ENCODE assay signal across 8 cellular contexts in the genomic region with DNA sequence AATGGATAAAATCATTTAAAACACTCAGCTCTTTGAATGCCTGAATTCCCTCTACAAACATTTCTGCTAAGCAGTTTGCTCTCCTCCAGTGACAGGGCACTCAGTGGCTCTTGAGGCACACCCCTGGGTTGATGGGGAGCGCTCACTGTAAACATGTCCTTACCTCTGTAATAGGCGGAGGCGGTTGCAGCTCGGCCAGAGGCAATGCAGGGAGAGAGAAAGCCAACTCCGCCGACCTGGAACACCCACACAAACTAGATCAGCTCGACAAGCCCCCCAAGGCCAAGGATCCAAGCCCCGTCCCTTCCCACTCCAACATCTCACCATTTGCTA. TPM values are rescaled to one million over a fixed set of nuclear protein-coding genes. Genes with fewer than 3 reads are reported as not detected.
DNase-seq lines count a peak whose midpoint lies in the region; ATAC-seq, FAIRE-seq and TF ChIP-seq lines count a peak whose summit lies in the region.

No MANE protein-coding gene starts in this region.

- H3K27me3 ChIP-seq in H9 (ENCODE audit: insufficient read depth, low read length) (no peaks in the 10 kb centered on the region), PC-9 (ENCODE audit: insufficient read depth, low read depth) (no peaks in the 10 kb centered on the region), endothelial cell of umbilical vein (ENCODE audit: control insufficient read depth in 2 of 2, insufficient read depth in 2 of 2, low read length in 2 of 2) (no peaks in the 10 kb centered on the region)

- no peak overlapping the region for H2BK5ac ChIP-seq in H9 (ENCODE audit: insufficient read length, low read length)

- H3K9me3 Mint-ChIP-seq in H9, result peaks cover 0 to 6% of the 10 kb centered on the region in 2 experiments; a peak in 1 of 5 replicates
- H3K9me3 Mint-ChIP-seq in natural killer cell treated with Interleukin-12 subunit alpha and Interleukin-12 subunit beta and Interleukin-15 and Interleukin-18, amount 100 ng/mL, for 72 hours, result no peaks in the 10 kb centered on the region

- TF ChIP-seq CTCF in H9 (conservative IDR thresholded peaks at IDR 0.05) (no peak), PC-9 (conservative IDR thresholded peaks at IDR 0.05) (no peak), endothelial cell of umbilical vein (IDR thresholded peaks at IDR 0.05; ENCODE audit: extremely low read depth in 1 of 2, insufficient read depth in 1 of 2, low read depth in 1 of 2, low read length in 2 of 2) (no peak)

- WGBS in H9 (ENCODE audit: extremely low coverage, insufficient read length, low lambda C conversion rate), result no CpG with 5 or more reads among the region's 8 CpGs

- H4K8ac ChIP-seq in H9 (replicated peaks; ENCODE audit: insufficient read length, low read depth, low read length), result no peak overlapping the region

- TSS peak; percentile 57 for BruUV-seq in PC-9 (replicated peaks; lab: Mats Ljungman, UMichigan)
- BruUV-seq in endothelial cell of umbilical vein (replicated peaks; lab: Mats Ljungman, UMichigan), result TSS peak; percentile 62

- FAIRE-seq in endothelial cell of umbilical vein (lab: Jason Lieb, UNC), result no peak

- H3K27ac Mint-ChIP-seq in H9, result peak overlapping the region; percentile 98 to 99 (median 99)
- peak overlapping the region; percentile 92 to 99 for H3K27ac Mint-ChIP-seq in natural killer cell treated with Interleukin-12 subunit alpha and Interleukin-12 subunit beta and Interleukin-15 and Interleukin-18, amount 100 ng/mL, for 72 hours

- H3K56ac ChIP-seq in H9 (ENCODE audit: insufficient read length, low read depth, low read length), result no peak overlapping the region

- H3T11ph ChIP-seq in H9 (ENCODE audit: low read length), result no peak overlapping the region

- no peak overlapping the region for H2AFZ ChIP-seq in H9 (ENCODE audit: low read length)
- H2AFZ ChIP-seq in PC-9, result peak overlapping the region; percentile 93
- peak overlapping the region; percentile 96 for H2AFZ ChIP-seq in endothelial cell of umbilical vein (ENCODE audit: low read depth, low read length)

- H3K9ac ChIP-seq in H9 (ENCODE audit: extremely low read depth, insufficient read length, low read length) (peak overlapping the region; percentile 97), endothelial cell of umbilical vein (replicated peaks; ENCODE audit: extremely low read depth, insufficient read depth, low read length) (peak overlapping the region; percentile 91)

- H2AK5ac ChIP-seq in H9 (ENCODE audit: insufficient read length, low read length), result no peak overlapping the region

- peak overlapping the region; percentile 90 for H3K18ac ChIP-seq in H9 (ENCODE audit: insufficient read length, low read depth, low read length)

- no peak overlapping the region for H2BK12ac ChIP-seq in H9 (ENCODE audit: insufficient read length, low read depth, low read length)

- H2BK15ac ChIP-seq in H9 (ENCODE audit: low read depth, low read length), result no peak overlapping the region

- H3K9me3 ChIP-seq in H9 (ENCODE audit: control insufficient read depth, low read depth, low read length), result no peaks in the 10 kb centered on the region
- no peaks in the 10 kb centered on the region for H3K9me3 ChIP-seq in PC-9 (ENCODE audit: insufficient read depth, low read depth)
- H3K9me3 ChIP-seq in endothelial cell of umbilical vein (replicated peaks; ENCODE audit: control insufficient read depth, insufficient read depth, low read length), result no peaks in the 10 kb centered on the region

- H3K4me1 ChIP-seq in H9 (ENCODE audit: insufficient read depth, low read length) (no peaks in the 10 kb centered on the region), PC-9 (replicated peaks; ENCODE audit: insufficient read depth) (peaks cover 8% of the 10 kb centered on the region), endothelial cell of umbilical vein (ENCODE audit: control insufficient read depth, extremely low read depth, insufficient read depth, low read length) (peaks cover 11% of the 10 kb centered on the region)

- H3K4me3 ChIP-seq in PC-9, result peak overlapping the region; percentile 93
- peak overlapping the region; percentile 46 to 71 (median 61) for H3K4me3 ChIP-seq in endothelial cell of umbilical vein (replicated peaks in 1 of 3; ENCODE audit: insufficient read depth in 1 of 3, low read depth in 1 of 3, low read length in 3 of 3)

- H3K9me2 ChIP-seq in PC-9 (ENCODE audit: insufficient read depth), result no peaks in the 10 kb centered on the region

- H3K27ac ChIP-seq in H9 (ENCODE audit: insufficient read length, low read depth, low read length) (peak overlapping the region; percentile 15), PC-9 (no peak overlapping the region), endothelial cell of umbilical vein (ENCODE audit: insufficient read depth, low read depth, low read length) (peak overlapping the region; percentile 77)

- peaks cover 3% of the 10 kb centered on the region for H3K23me2 ChIP-seq in H9 (ENCODE audit: insufficient read length, low read depth, low read length, poor library complexity, severe bottlenecking)

- peak overlapping the region; percentile 100 for H3K4me3 Mint-ChIP-seq in H9
- H3K4me3 Mint-ChIP-seq in natural killer cell treated with Interleukin-12 subunit alpha and Interleukin-12 subunit beta and Interleukin-15 and Interleukin-18, amount 100 ng/mL, for 72 hours, result peak overlapping the region; percentile 99

- H3K36me3 Mint-ChIP-seq in H9 (ENCODE audit: insufficient read depth in 1 of 3, low read depth in 3 of 3), result peaks cover 2 to 21% (median 13%) of the 10 kb centered on the region in 3 experiments; a peak in 5 of 7 replicates
- H3K36me3 Mint-ChIP-seq in natural killer cell treated with Interleukin-12 subunit alpha and Interleukin-12 subunit beta and Interleukin-15 and Interleukin-18, amount 100 ng/mL, for 72 hours, result peaks cover 5% of the 10 kb centered on the region

- H4K5ac ChIP-seq in H9 (ENCODE audit: insufficient read length, low read depth, low read length), result peak overlapping the region; percentile 15

- no peak overlapping the region; the same call in 1 of the 2 replicates for H3K4ac ChIP-seq in H9 (ENCODE audit: low read depth, low read length)

- peaks cover 2% of the 10 kb centered on the region; the same call in 1 of the 2 replicates for H3K27me3 Mint-ChIP-seq in H9 (ENCODE audit: low read depth)
- no peaks in the 10 kb centered on the region for H3K27me3 Mint-ChIP-seq in natural killer cell treated with Interleukin-12 subunit alpha and Interleukin-12 subunit beta and Interleukin-15 and Interleukin-18, amount 100 ng/mL, for 72 hours

- peak; percentile 43 to 49 for ATAC-seq in natural killer cell treated with Interleukin-12 subunit alpha and Interleukin-12 subunit beta and Interleukin-15 and Interleukin-18, amount 100 ng/mL, for 72 hours
- no peak for ATAC-seq in HG03039 (IDR thresholded peaks at IDR 0.05; ENCODE audit: unreplicated experiment)

- no peaks in the 10 kb centered on the region for H3K79me1 ChIP-seq in H9 (ENCODE audit: insufficient read depth, low read depth, low read length, poor library complexity, severe bottlenecking)

- H3K36me3 ChIP-seq in PC-9 (ENCODE audit: low read depth) (no peaks in the 10 kb centered on the region), endothelial cell of umbilical vein (ENCODE audit: control insufficient read depth in 2 of 2, extremely low read depth in 1 of 2, insufficient read depth in 2 of 2, low read length in 2 of 2) (no peaks in the 10 kb centered on the region)

- no peaks in the 10 kb centered on the region for H3K9me1 ChIP-seq in endothelial cell of umbilical vein (replicated peaks; ENCODE audit: control insufficient read depth, extremely low read depth, insufficient read depth, low read length)

- CTCF ChIA-PET in PC-9 (lab: Charles Lee) (no interaction called here), endothelial cell of umbilical vein (lab: Charles Lee) (interaction anchor here (1.0 to 1.9 kb wide), 3 partner anchors 11 to 139 kb away, joined by 3 to 10 read pairs (median 4); a partner anchor contains a TSS)

- DNase-seq in DMS53 (lab: John Stamatoyannopoulos, UW) (peak; percentile 56), DMS53 treated with DMSO at 0.1 percent for 48 hours (lab: John Stamatoyannopoulos, UW; ENCODE audit: unreplicated experiment) (no peak), H9 (no peak), PC-9 (no peak), endothelial cell of umbilical vein (ENCODE audit: low read depth, low spot score) (no peak), NCI-H2227 (lab: John Stamatoyannopoulos, UW; ENCODE audit: unreplicated experiment) (no peak)
- no peak for DNase-seq in natural killer cell treated with Interleukin-12 subunit alpha and Interleukin-12 subunit beta and Interleukin-15 and Interleukin-18, amount 100 ng/mL, for 72 hours (ENCODE audit: low spot score)

- H2BK20ac ChIP-seq in H9 (ENCODE audit: low read depth, low read length, poor library complexity, severe bottlenecking), result no peak overlapping the region

- H3K79me2 ChIP-seq in H9 (ENCODE audit: insufficient read depth, low read length) (peaks cover 8% of the 10 kb centered on the region), PC-9 (ENCODE audit: low read depth) (peaks cover 45% of the 10 kb centered on the region), endothelial cell of umbilical vein (ENCODE audit: control insufficient read depth, insufficient read depth, low read length) (peaks cover 43% of the 10 kb centered on the region)

- H3K23ac ChIP-seq in H9 (ENCODE audit: insufficient read length, low read depth, low read length), result no peak overlapping the region

- H3K4me2 ChIP-seq in H9 (ENCODE audit: insufficient read depth, insufficient read length, low read length) (peak overlapping the region; percentile 62), PC-9 (peak overlapping the region; percentile 82), endothelial cell of umbilical vein (ENCODE audit: insufficient read depth, low read length) (peak overlapping the region; percentile 84)

- peaks cover 4 to 15% of the 10 kb centered on the region in 2 experiments; a peak in 2 of 4 replicates for H3K4me1 Mint-ChIP-seq in H9
- peaks cover 19% of the 10 kb centered on the region in 2 donors for H3K4me1 Mint-ChIP-seq in natural killer cell treated with Interleukin-12 subunit alpha and Interleukin-12 subunit beta and Interleukin-15 and Interleukin-18, amount 100 ng/mL, for 72 hours (ENCODE audit: low read depth in 2 of 2)

- dilution Hi-C loops in endothelial cell of umbilical vein (cut with MboI; ENCODE audit: extremely low pct_ligation_motif_present, low sequenced_read_pairs), result no loop called here

- 0 out of 2 replicates have a peak, but pooled peaks cover 5% of the 10 kb centered on the region for H3F3A ChIP-seq in PC-9 (ENCODE audit: insufficient read depth, low read depth)

- H2BK120ac ChIP-seq in H9 (ENCODE audit: low read depth, low read length, poor library complexity, severe bottlenecking), result no peak overlapping the region

- H3K14ac ChIP-seq in H9 (ENCODE audit: insufficient read depth, low read length), result peak overlapping the region; percentile 87

- intact Hi-C loops in PC-9 (cut with micrococcal nuclease; ENCODE audit: unreplicated experiment), result loop anchor here (2.0 kb wide), 1 partner anchor 34 kb away; a partner anchor contains a TSS
- intact Hi-C loops in endothelial cell of umbilical vein (cut with micrococcal nuclease), result loop anchor here (1.0 kb wide), 1 partner anchor 33 kb away; a partner anchor contains a TSS

- POLR2A ChIA-PET in PC-9 (lab: Charles Lee; ENCODE audit: unreplicated experiment) (interaction anchor here (0.7 kb wide), 3 partner anchors 48 to 1170 kb away, joined by 4 to 5 read pairs (median 5); a partner anchor contains a TSS), endothelial cell of umbilical vein (lab: Charles Lee) (no interaction called here)

- no peak overlapping the region for H4K91ac ChIP-seq in H9 (ENCODE audit: insufficient read length, low read depth, low read length)

- no peak for TF ChIP-seq POLR2A in endothelial cell of umbilical vein (IDR thresholded peaks at IDR 0.05; ENCODE audit: low read depth, low read length)

- H4K20me1 ChIP-seq in H9 (ENCODE audit: control insufficient read depth, insufficient read depth, insufficient read length), result no peaks in the 10 kb centered on the region
- no peaks in the 10 kb centered on the region for H4K20me1 ChIP-seq in PC-9 (ENCODE audit: insufficient read depth)
- H4K20me1 ChIP-seq in endothelial cell of umbilical vein (replicated peaks; ENCODE audit: control insufficient read depth, extremely low read depth, insufficient read depth, low read length), result no peaks in the 10 kb centered on the region

RNA-seq across cellular contexts. Expression of a gene that starts 0.3 kb away (rescaled TPM):
- total RNA-seq in H9 (2021), result 41.0 and 41.3 TPM in 2 replicates
- 40.5 and 42.4 TPM in 2 replicates for total RNA-seq in PC-9 (2021)
- 39.4 and 41.2 TPM in 2 replicates for total RNA-seq in endothelial cell of umbilical vein
- 25.2 and 28.5 TPM in 2 replicates for polyA plus RNA-seq in endothelial cell of umbilical vein
- polyA plus RNA-seq in endothelial cell of umbilical vein (2011; cell fraction: cytosol; rRNA removed), result 25.4 and 27.6 TPM in 2 replicates
- 38.6 and 43.6 TPM in 2 replicates for polyA plus RNA-seq in endothelial cell of umbilical vein (2011; cell fraction: nucleus; rRNA removed)
- 27.0 and 32.6 TPM in 2 replicates for polyA plus RNA-seq in endothelial cell of umbilical vein (2012)
- 46.0 and 48.8 TPM in 2 replicates for polyA minus RNA-seq in endothelial cell of umbilical vein
- 19.2 TPM for polyA minus RNA-seq in endothelial cell of umbilical vein (2011; cell fraction: cytosol; rRNA and poly(A)+ RNA removed)
- 24.9 and 38.3 TPM in 2 replicates for polyA minus RNA-seq in endothelial cell of umbilical vein (2011; cell fraction: nucleus; rRNA and poly(A)+ RNA removed)
- total RNA-seq in natural killer cell treated with Interleukin-12 subunit alpha and Interleukin-12 subunit beta and Interleukin-15 and Interleukin-18, amount 100 ng/mL, for 72 hours, result 10 to 100 TPM; 38.5 to 41.3 TPM

RNA-seq across cellular contexts. Expression of a gene that starts 33.9 kb away (rescaled TPM):
- total RNA-seq in H9 (2021) (65.2 and 67.1 TPM in 2 replicates), PC-9 (2021) (63.6 and 88.6 TPM in 2 replicates), endothelial cell of umbilical vein (72.0 and 78.1 TPM in 2 replicates)
- 36.6 and 38.7 TPM in 2 replicates for polyA plus RNA-seq in endothelial cell of umbilical vein
- polyA plus RNA-seq in endothelial cell of umbilical vein (2011; cell fraction: cytosol; rRNA removed), result 45.1 and 51.0 TPM in 2 replicates
- 61.6 and 65.8 TPM in 2 replicates for polyA plus RNA-seq in endothelial cell of umbilical vein (2011; cell fraction: nucleus; rRNA removed)
- polyA plus RNA-seq in endothelial cell of umbilical vein (2012), result 18.9 and 54.2 TPM in 2 replicates
- 93.0 and 111 TPM in 2 replicates for polyA minus RNA-seq in endothelial cell of umbilical vein
- 69.8 TPM for polyA minus RNA-seq in endothelial cell of umbilical vein (2011; cell fraction: cytosol; rRNA and poly(A)+ RNA removed)
- polyA minus RNA-seq in endothelial cell of umbilical vein (2011; cell fraction: nucleus; rRNA and poly(A)+ RNA removed), result 32.7 and 48.7 TPM in 2 replicates
- total RNA-seq in natural killer cell treated with Interleukin-12 subunit alpha and Interleukin-12 subunit beta and Interleukin-15 and Interleukin-18, amount 100 ng/mL, for 72 hours, result 10 to 100 TPM; 23.5 to 43.0 TPM

RNA-seq across cellular contexts. Expression of a gene that starts 34.4 kb away (rescaled TPM):
- total RNA-seq in H9 (2021) (67.9 and 69.1 TPM in 2 replicates), PC-9 (2021) (126 and 171 TPM in 2 replicates), endothelial cell of umbilical vein (69.7 and 73.7 TPM in 2 replicates)
- polyA plus RNA-seq in endothelial cell of umbilical vein, result 33.5 and 38.2 TPM in 2 replicates
- 30.8 and 34.5 TPM in 2 replicates for polyA plus RNA-seq in endothelial cell of umbilical vein (2011; cell fraction: cytosol; rRNA removed)
- polyA plus RNA-seq in endothelial cell of umbilical vein (2011; cell fraction: nucleus; rRNA removed), result 138 and 174 TPM in 2 replicates
- 29.6 and 45.2 TPM in 2 replicates for polyA plus RNA-seq in endothelial cell of umbilical vein (2012)
- 56.1 and 60.8 TPM in 2 replicates for polyA minus RNA-seq in endothelial cell of umbilical vein
- 37.2 TPM for polyA minus RNA-seq in endothelial cell of umbilical vein (2011; cell fraction: cytosol; rRNA and poly(A)+ RNA removed)
- polyA minus RNA-seq in endothelial cell of umbilical vein (2011; cell fraction: nucleus; rRNA and poly(A)+ RNA removed), result 46.5 and 85.7 TPM in 2 replicates
- 10 to 100 TPM; 45.9 to 84.6 TPM for total RNA-seq in natural killer cell treated with Interleukin-12 subunit alpha and Interleukin-12 subunit beta and Interleukin-15 and Interleukin-18, amount 100 ng/mL, for 72 hours
